In the genomic region with DNA sequence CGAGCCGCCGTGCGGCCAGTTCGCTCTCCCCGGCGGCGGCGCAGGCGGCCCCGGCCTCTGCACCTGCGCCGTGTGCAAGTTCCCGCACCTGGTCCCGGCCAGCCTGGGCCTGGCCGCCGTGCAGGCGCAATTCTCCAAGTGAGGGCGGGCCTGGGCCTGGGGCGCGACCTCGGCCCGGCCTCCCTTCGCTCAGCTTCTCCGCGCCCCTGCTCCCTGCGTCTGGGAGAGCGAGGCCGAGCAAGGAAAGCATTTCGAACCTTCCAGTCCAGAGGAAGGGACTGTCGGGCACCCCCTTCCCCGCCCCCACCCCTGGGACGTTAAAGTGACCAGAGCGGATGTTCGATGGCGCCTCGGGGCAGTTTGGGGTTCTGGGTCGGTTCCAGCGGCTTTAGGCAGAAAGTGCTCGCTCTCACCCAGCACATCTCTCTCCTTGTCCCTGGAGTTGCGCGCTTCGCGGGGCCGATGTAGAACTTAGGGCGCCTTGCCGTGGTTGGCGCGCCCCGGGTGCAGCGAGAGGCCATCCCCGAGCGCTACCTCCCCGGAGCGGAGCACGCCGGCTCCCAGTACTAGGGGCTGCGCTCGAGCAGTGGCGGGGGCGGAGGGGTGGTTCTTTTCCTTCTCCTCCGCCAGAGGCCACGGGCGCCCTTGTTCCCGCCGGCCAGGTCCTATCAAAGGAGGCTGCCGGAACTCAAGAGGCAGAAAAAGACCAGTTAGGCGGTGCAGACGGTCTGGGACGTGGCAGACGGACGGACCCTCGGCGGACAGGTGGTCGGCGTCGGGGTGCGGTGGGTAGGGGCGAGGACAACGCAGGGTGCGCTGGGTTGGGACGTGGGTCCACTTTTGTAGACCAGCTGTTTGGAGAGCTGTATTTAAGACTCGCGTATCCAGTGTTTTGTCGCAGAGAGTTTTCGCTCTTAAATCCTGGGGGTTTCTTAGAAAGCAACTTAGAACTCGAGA, we compare ENCODE assay signal across 8 cellular contexts. TPM values are rescaled to one million over a fixed set of nuclear protein-coding genes. Genes with fewer than 3 reads are reported as not detected.
DNase-seq lines count a peak whose midpoint lies in the region; ATAC-seq and TF ChIP-seq lines count a peak whose summit lies in the region.

No MANE protein-coding gene starts in this region.

- H3K4me3 Mint-ChIP-seq in activated CD4-positive, alpha-beta T cell treated with anti-CD3 and anti-CD28 coated beads for 36 hours: peak overlapping the region; percentile 59

- H3K27ac ChIP-seq in WERI-Rb-1 (no peak overlapping the region), foreskin keratinocyte (no peak overlapping the region), psoas muscle (no peak overlapping the region)

- peaks cover 8% of the 10 kb centered on the region for H3K4me1 Mint-ChIP-seq in activated CD4-positive, alpha-beta T cell treated with anti-CD3 and anti-CD28 coated beads for 36 hours

- peaks cover 3% of the 10 kb centered on the region for H3K9me3 Mint-ChIP-seq in activated CD4-positive, alpha-beta T cell treated with anti-CD3 and anti-CD28 coated beads for 36 hours (ENCODE audit: low read depth)

- H3K27me3 ChIP-seq in WERI-Rb-1 (ENCODE audit: insufficient read depth, low read depth, severe bottlenecking): peaks cover 43% of the 10 kb centered on the region
- peaks cover 91% of the 10 kb centered on the region for H3K27me3 ChIP-seq in foreskin keratinocyte
- H3K27me3 ChIP-seq in psoas muscle (ENCODE audit: insufficient read depth in 3 of 3, low read length in 2 of 3): peaks cover 0 to 86% (median 17%) of the 10 kb centered on the region in 3 donors

- no peaks in the 10 kb centered on the region for H3K4me1 ChIP-seq in foreskin keratinocyte
- H3K4me1 ChIP-seq in psoas muscle: peaks cover 14% of the 10 kb centered on the region

- H3K9me3 ChIP-seq in WERI-Rb-1 (ENCODE audit: severe bottlenecking): peaks cover 8% of the 10 kb centered on the region
- no peaks in the 10 kb centered on the region for H3K9me3 ChIP-seq in psoas muscle

- TF ChIP-seq CTCF in WERI-Rb-1 (IDR thresholded peaks at IDR 0.05; ENCODE audit: low read depth, low read length) (no peak), foreskin keratinocyte (conservative IDR thresholded peaks at IDR 0.05) (no peak), psoas muscle (IDR thresholded peaks at IDR 0.05) (no peak)

- peak overlapping the region; percentile 57 for H3K4me3 ChIP-seq in WERI-Rb-1 (ENCODE audit: low read depth, low read length)
- H3K4me3 ChIP-seq in psoas muscle: peak overlapping the region; percentile 68

- POLR2A ChIA-PET in activated CD4-positive, alpha-beta T cell treated with anti-CD3 and anti-CD28 coated beads for 36 hours (lab: Charles Lee): no interaction called here

- 2 to 3% (median 3%) methylated on average over 73 to 87 of the region's 87 CpGs for WGBS in psoas muscle, 3 donors

- H3K36me3 Mint-ChIP-seq in activated CD4-positive, alpha-beta T cell treated with anti-CD3 and anti-CD28 coated beads for 36 hours (ENCODE audit: low read depth): no peaks in the 10 kb centered on the region

- intact Hi-C loops in activated CD4-positive, alpha-beta T cell treated with anti-CD3 and anti-CD28 coated beads for 36 hours (cut with DNase I, micrococcal nuclease): loop anchor here (1.0 to 2.0 kb wide), 2 partner anchors 42 to 47 kb away; no protein-coding TSS in a partner anchor
- intact Hi-C loops in psoas muscle (cut with DNase I): no loop called here

- DNase-seq in activated CD4-positive, alpha-beta T cell treated with anti-CD3 and anti-CD28 coated beads for 36 hours: peak; percentile 47
- DNase-seq in activated CD4-positive, alpha-beta T cell treated with anti-CD3 and anti-CD28 coated beads for 1 hour: no peak
- DNase-seq in WERI-Rb-1: peak; percentile 47
- DNase-seq in foreskin keratinocyte: peak; percentile 11 to 25
- DNase-seq in psoas muscle: no peak
- DNase-seq in putamen (ENCODE audit: low spot score): no peak
- DNase-seq in DMS79 (lab: John Stamatoyannopoulos, UW): no peak

- H3K36me3 ChIP-seq in WERI-Rb-1 (no peaks in the 10 kb centered on the region), psoas muscle (ENCODE audit: insufficient read depth in 1 of 2, low read depth in 1 of 2) (no peaks in the 10 kb centered on the region)

- CTCF ChIA-PET in activated CD4-positive, alpha-beta T cell treated with anti-CD3 and anti-CD28 coated beads for 36 hours (lab: Charles Lee): interaction anchor here (0.6 to 1.2 kb wide), 6 partner anchors 8 to 299 kb away, joined by 3 read pairs; no protein-coding TSS in a partner anchor

- no peak overlapping the region for H3K27ac Mint-ChIP-seq in activated CD4-positive, alpha-beta T cell treated with anti-CD3 and anti-CD28 coated beads for 36 hours

- ATAC-seq in activated CD4-positive, alpha-beta T cell treated with anti-CD3 and anti-CD28 coated beads for 36 hours: peak; percentile 45
- ATAC-seq in foreskin keratinocyte (peak; percentile 18), psoas muscle (no peak), HG02870 (IDR thresholded peaks at IDR 0.05; ENCODE audit: unreplicated experiment) (no peak)

- H3K27me3 Mint-ChIP-seq in activated CD4-positive, alpha-beta T cell treated with anti-CD3 and anti-CD28 coated beads for 36 hours: peaks cover 53% of the 10 kb centered on the region

RNA-seq across cellular contexts. Expression of a gene that starts 1.3 kb away (rescaled TPM):
- not detected for total RNA-seq in activated CD4-positive, alpha-beta T cell treated with anti-CD3 and anti-CD28 coated beads for 36 hours
- total RNA-seq in foreskin keratinocyte (not detected in 2 replicates), psoas muscle (1 to 10 TPM in 1 of 4 donors, under 1 TPM in 2, not detected in 1; 0.10 to 3.4 (median 0.44) TPM)
- polyA plus RNA-seq in foreskin keratinocyte (not detected in 2 replicates), psoas muscle (under 1 TPM; 0.07 to 0.74 (median 0.23) TPM)

RNA-seq across cellular contexts. Expression of a gene that starts 45.5 kb away (rescaled TPM):
- total RNA-seq in activated CD4-positive, alpha-beta T cell treated with anti-CD3 and anti-CD28 coated beads for 36 hours: not detected
- total RNA-seq in foreskin keratinocyte: not detected in 2 replicates
- polyA plus RNA-seq in foreskin keratinocyte: not detected in 2 replicates
- under 1 TPM in 3 of 4 donors, not detected in 1; 0.08 to 0.22 (median 0.21) TPM for total RNA-seq in psoas muscle
- under 1 TPM in 1 of 3 donors, not detected in 2; 0.03 TPM for polyA plus RNA-seq in psoas muscle

Comparison
In these comparisons a context has a peak if more than half of its experiments do, and no peak if none do; other contexts are left out.
1. DNase-seq: peak in activated CD4-positive, alpha-beta T cell treated with anti-CD3 and anti-CD28 coated beads for 36 hours (single experiment), WERI-Rb-1 (single experiment) and foreskin keratinocyte (2 of 2); none in activated CD4-positive, alpha-beta T cell treated with anti-CD3 and anti-CD28 coated beads for 1 hour (single experiment), psoas muscle (0 of 2), putamen (single experiment) and DMS79 (single experiment).
2. ATAC-seq: peak in activated CD4-positive, alpha-beta T cell treated with anti-CD3 and anti-CD28 coated beads for 36 hours (single experiment) and foreskin keratinocyte (single experiment); none in psoas muscle (0 of 4) and HG02870 (single experiment).
3. intact Hi-C loops: an anchor here in activated CD4-positive, alpha-beta T cell treated with anti-CD3 and anti-CD28 coated beads for 36 hours (1.0 to 2.0 kb wide); none called in psoas muscle.